17 cellular contexts compared by ENCODE assay signal in genomic region chr14:71221119-71221518, GRCh38.
"Had no signal": no experiment of that assay in that cellular context is flagged by ENCODE, and none has a peak within 500 bp of the region (broad histone marks: within the 10 kb centered on the region; RNA-seq: fewer than 3 reads in every experiment).

No MANE protein-coding gene starts in this region.

- DNase-seq: activated CD4-positive, alpha-beta memory T cell treated with anti-CD3 and anti-CD28 coated beads for 36 hours; activated CD8-positive, alpha-beta memory T cell treated with anti-CD3 and anti-CD28 coated beads, Interleukin-2, amount 10 ng/mL, durations not matched to agents 7 days and 5 days; activated effector memory CD4-positive, alpha-beta T cell treated with Interleukin-2 at 50 U/mL for 16 hours; activated naive CD4-positive, alpha-beta T cell treated with anti-CD3 and anti-CD28 coated beads, Interleukin-2, amount 50 U/mL, for 16 hours; activated T-cell treated with anti-CD3 and anti-CD28 coated beads, Interleukin-2, amount 50 U/mL, for 1 hour; esophagus squamous epithelium; foreskin fibroblast; head of caudate nucleus; kidney glomerular epithelial cell; natural killer cell; stimulated activated CD4-positive, alpha-beta T cell treated with anti-CD3 and anti-CD28 coated beads, Interleukin-2, amount 100 ng/mL, for 48 hours; stimulated activated naive B cell treated with anti-CD40 and anti-IgM and Interleukin-4, amounts not matched to agents 10 μg/mL and 1 μg/mL and 100 μg/mL, for 72 hours; T-helper 9 cell; transverse colon had no signal

- H3K27ac ChIP-seq: cardiac muscle cell, esophagus squamous epithelium, neutrophil, parathyroid adenoma, transverse colon had no signal

- H3K9me3 Mint-ChIP-seq: natural killer cell had no signal

- H3K36me3 ChIP-seq: cardiac muscle cell, esophagus squamous epithelium, neutrophil, transverse colon had no signal

- H3K79me2 ChIP-seq: parathyroid adenoma had no signal

- H3K4me3 Mint-ChIP-seq: activated CD4-positive, alpha-beta memory T cell treated with anti-CD3 and anti-CD28 coated beads for 36 hours; activated CD8-positive, alpha-beta memory T cell treated with anti-CD3 and anti-CD28 coated beads, Interleukin-2, amount 10 ng/mL, durations not matched to agents 7 days and 5 days; natural killer cell; stimulated activated naive B cell treated with anti-CD40 and anti-IgM and Interleukin-4, amounts not matched to agents 10 μg/mL and 1 μg/mL and 100 μg/mL, for 72 hours had no signal

- H3K4me1 ChIP-seq: esophagus squamous epithelium, transverse colon had no signal

- H3K27me3 Mint-ChIP-seq: activated CD4-positive, alpha-beta memory T cell treated with anti-CD3 and anti-CD28 coated beads for 36 hours; activated CD8-positive, alpha-beta memory T cell treated with anti-CD3 and anti-CD28 coated beads, Interleukin-2, amount 10 ng/mL, durations not matched to agents 7 days and 5 days; stimulated activated naive B cell treated with anti-CD40 and anti-IgM and Interleukin-4, amounts not matched to agents 10 μg/mL and 1 μg/mL and 100 μg/mL, for 72 hours had no signal

- ATAC-seq: activated CD8-positive, alpha-beta memory T cell treated with anti-CD3 and anti-CD28 coated beads, Interleukin-2, amount 10 ng/mL, durations not matched to agents 7 days and 5 days; natural killer cell; stimulated activated naive B cell treated with anti-CD40 and anti-IgM and Interleukin-4, amounts not matched to agents 10 μg/mL and 1 μg/mL and 100 μg/mL, for 72 hours had no signal

- H3K4me3 ChIP-seq: cardiac muscle cell, esophagus squamous epithelium, transverse colon had no signal

- H3K27ac Mint-ChIP-seq: activated CD4-positive, alpha-beta memory T cell treated with anti-CD3 and anti-CD28 coated beads for 36 hours; activated CD8-positive, alpha-beta memory T cell treated with anti-CD3 and anti-CD28 coated beads, Interleukin-2, amount 10 ng/mL, durations not matched to agents 7 days and 5 days; natural killer cell; stimulated activated naive B cell treated with anti-CD40 and anti-IgM and Interleukin-4, amounts not matched to agents 10 μg/mL and 1 μg/mL and 100 μg/mL, for 72 hours had no signal

- H3K9me3 ChIP-seq: esophagus squamous epithelium, neutrophil had no signal

- H3K27me3 ChIP-seq: cardiac muscle cell, esophagus squamous epithelium, neutrophil, transverse colon had no signal

- H3K9ac ChIP-seq: parathyroid adenoma had no signal

- H3K36me3 Mint-ChIP-seq: natural killer cell had no signal
